Comparison of ENCODE assay signal across 19 cellular contexts in the genomic region with DNA sequence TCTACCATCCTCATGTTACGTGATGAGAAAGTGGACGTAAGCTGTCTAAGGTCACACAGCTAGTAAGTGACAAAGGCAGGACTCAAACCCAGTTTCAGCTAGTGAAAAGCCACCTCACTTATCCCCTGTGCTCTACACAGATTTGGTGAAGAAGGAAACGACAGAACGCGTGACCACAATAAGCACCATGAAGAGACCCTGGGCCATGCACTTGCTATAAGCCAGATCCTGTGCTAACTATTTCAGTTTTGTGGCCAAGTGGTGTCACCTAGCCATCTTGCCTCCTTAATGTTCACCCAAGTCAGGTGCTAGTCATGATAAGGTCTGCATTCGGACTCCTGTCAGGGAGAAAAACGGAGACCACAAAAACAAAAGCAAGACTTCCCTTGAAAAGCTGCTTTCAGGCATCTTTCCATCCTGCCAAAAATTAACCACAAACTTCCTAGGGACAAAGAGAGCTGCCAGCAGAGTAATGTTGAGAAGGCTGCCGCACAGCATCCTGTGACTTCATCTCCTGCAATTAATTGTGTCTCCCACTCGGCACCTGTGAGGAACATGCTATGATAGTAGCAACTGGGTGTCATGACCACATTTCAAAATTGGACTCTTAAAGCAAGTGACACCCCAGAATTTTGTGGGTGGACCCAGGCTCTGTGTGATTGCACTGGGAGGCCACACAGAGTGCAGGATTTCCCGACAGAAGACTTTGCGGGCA. TPM values are rescaled to one million over a fixed set of nuclear protein-coding genes. Genes with fewer than 3 reads are reported as not detected.
DNase-seq lines count a peak whose midpoint lies in the region; ATAC-seq, FAIRE-seq and TF ChIP-seq lines count a peak whose summit lies in the region.
"Had no signal": no experiment of that assay in that cellular context is flagged by ENCODE, and none has a peak within 500 bp of the region (broad histone marks: within the 10 kb centered on the region; RNA-seq: fewer than 3 reads in every experiment).

No MANE protein-coding gene starts in this region.

- DNase-seq in activated CD4-positive, alpha-beta T cell treated with anti-CD3 and anti-CD28 coated beads, Interleukin-2, amount 10 ng/mL, durations not matched to agents 7 days and 5 days: no peak
- DNase-seq in activated CD4-positive, alpha-beta T cell treated with anti-CD3 and anti-CD28 coated beads, Interleukin-2, amount 50 U/mL, for 4 hours: no peak
- DNase-seq in LHCN-M2 (ENCODE audit: low read depth) (peak; percentile 44), K562 (ENCODE audit: extremely low read depth in 1 of 4, low spot score in 3 of 4) (no peak), trophoblast cell (no peak), colonic mucosa (no peak), small intestine (no peak)
- DNase-seq: activated T-cell treated with anti-CD3 and anti-CD28 coated beads for 4 hours, amniotic stem cell, HCEC 1CT, mesenchymal stem cell, NCI-H2171 treated with DMSO at 0.1 percent for 48 hours, WERI-Rb-1 had no signal

- H3K27ac ChIP-seq in K562 (ENCODE audit: extremely low read depth, low read depth, low read length) (no peak overlapping the region), trophoblast cell (ENCODE audit: low read depth, low read length) (no peak overlapping the region), colonic mucosa (no peak overlapping the region), small intestine (ENCODE audit: low read depth in 1 of 2, low read length in 1 of 2) (peak overlapping the region in 1 of 2 donors; percentile 12)
- H3K27ac ChIP-seq: SJCRH30, suprapubic skin, WERI-Rb-1 had no signal

- no peak for TF ChIP-seq POLR2A in K562 (conservative IDR thresholded peaks at IDR 0.05)

- H2AK5ac ChIP-seq in trophoblast cell (ENCODE audit: low read length): no peak overlapping the region

- H4K8ac ChIP-seq in trophoblast cell (ENCODE audit: low read depth, low read length): no peak overlapping the region

- no peak overlapping the region for H3K23ac ChIP-seq in trophoblast cell (ENCODE audit: low read length)

- WGBS in K562 (ENCODE audit: insufficient coverage, low coverage, missing lambda C conversion rate): 27% methylated on average over 11 of the region's 11 CpGs
- WGBS in trophoblast cell (ENCODE audit: extremely low coverage, insufficient coverage, insufficient read length): no CpG with 5 or more reads among the region's 11 CpGs
- WGBS in small intestine, 3 donors: 76 to 84% (median 79%) methylated on average over 11 of the region's 11 CpGs

- H3K4me3 ChIP-seq in K562 (no peak overlapping the region), trophoblast cell (ENCODE audit: low read depth, low read length) (no peak overlapping the region), colonic mucosa (no peak overlapping the region), small intestine (ENCODE audit: low read depth in 1 of 2, low read length in 2 of 2) (no peak overlapping the region)
- H3K4me3 ChIP-seq: SJCRH30, suprapubic skin had no signal

- no peaks in the 10 kb centered on the region for H3K9me3 ChIP-seq in K562 (replicated peaks; ENCODE audit: control insufficient read depth, insufficient read depth, low read depth, low read length)
- H3K9me3 ChIP-seq in trophoblast cell (ENCODE audit: insufficient read depth, low read depth, low read length): no peaks in the 10 kb centered on the region
- H3K9me3 ChIP-seq in colonic mucosa: no peaks in the 10 kb centered on the region
- no peaks in the 10 kb centered on the region for H3K9me3 ChIP-seq in small intestine (ENCODE audit: control insufficient read depth, low read depth)
- H3K9me3 ChIP-seq: SJCRH30, suprapubic skin had no signal

- H2BK12ac ChIP-seq in trophoblast cell (ENCODE audit: low read length): no peak overlapping the region

- H3K4me1 Mint-ChIP-seq in activated CD4-positive, alpha-beta T cell treated with anti-CD3 and anti-CD28 coated beads, Interleukin-2, amount 10 ng/mL, durations not matched to agents 7 days and 5 days: peaks cover 63% of the 10 kb centered on the region

- H3K9me1 ChIP-seq in K562 (ENCODE audit: control insufficient read depth, insufficient read depth, low read length): peaks cover 4% of the 10 kb centered on the region

- H3K14ac ChIP-seq in trophoblast cell (ENCODE audit: low read length): no peak overlapping the region

- H3K27me3 ChIP-seq in K562 (ENCODE audit: control insufficient read depth in 2 of 2, insufficient read depth in 2 of 2, low read length in 2 of 2) (peaks cover 0 to 7% of the 10 kb centered on the region in 2 experiments; a peak in 2 of 5 replicates), trophoblast cell (ENCODE audit: insufficient read depth, low read length) (no peaks in the 10 kb centered on the region), colonic mucosa (no peaks in the 10 kb centered on the region), small intestine (ENCODE audit: control insufficient read depth in 2 of 2, insufficient read depth in 2 of 2, low read length in 2 of 2) (no peaks in the 10 kb centered on the region)
- H3K27me3 ChIP-seq: SJCRH30, suprapubic skin had no signal

- no peak overlapping the region for H3K18ac ChIP-seq in trophoblast cell (ENCODE audit: low read length)

- no TSS peak for BruUV-seq in K562 (replicated peaks; lab: Mats Ljungman, UMichigan)

- no peak overlapping the region for H3K4ac ChIP-seq in trophoblast cell (ENCODE audit: low read depth, low read length)

- no peaks in the 10 kb centered on the region for H4K20me1 ChIP-seq in K562 (replicated peaks; ENCODE audit: control insufficient read depth, insufficient read depth, low read length)

- H3K79me2 ChIP-seq in K562 (ENCODE audit: control insufficient read depth, insufficient read depth, low read length) (no peaks in the 10 kb centered on the region), trophoblast cell (ENCODE audit: control insufficient read depth, insufficient read depth, low read length, poor library complexity) (no peaks in the 10 kb centered on the region)

- H2BK120ac ChIP-seq in trophoblast cell (ENCODE audit: insufficient read depth, low read length, poor library complexity): no peak overlapping the region

- no peak for FAIRE-seq in K562 (lab: Jason Lieb, UNC)
- no peak for FAIRE-seq in small intestine (lab: Jason Lieb, UNC)
- FAIRE-seq: frontal cortex had no signal

- no peak overlapping the region for H3K4me3 Mint-ChIP-seq in activated CD4-positive, alpha-beta T cell treated with anti-CD3 and anti-CD28 coated beads, Interleukin-2, amount 10 ng/mL, durations not matched to agents 7 days and 5 days

- H4K91ac ChIP-seq in trophoblast cell (ENCODE audit: low read depth, low read length): peak overlapping the region; percentile 6

- no peak for TF ChIP-seq RAD21 in K562 (CRISPR knock-in tag; conservative IDR thresholded peaks at IDR 0.05 in 1 of 2, IDR thresholded peaks at IDR 0.05 in 1 of 2)

- H3K4me1 ChIP-seq in K562 (replicated peaks in 1 of 2; ENCODE audit: control insufficient read depth in 2 of 2, insufficient read depth in 2 of 2, low read length in 2 of 2) (peaks cover 3 to 28% of the 10 kb centered on the region in 2 experiments; a peak in 4 of 5 replicates), trophoblast cell (ENCODE audit: control insufficient read depth in 1 of 2, insufficient read depth in 2 of 2, low read length in 2 of 2) (peaks cover 10 to 22% of the 10 kb centered on the region in 2 experiments), colonic mucosa (no peaks in the 10 kb centered on the region), small intestine (ENCODE audit: control insufficient read depth in 2 of 2, insufficient read depth in 1 of 2, low read depth in 1 of 2, low read length in 1 of 2) (no peaks in the 10 kb centered on the region)
- H3K4me1 ChIP-seq: SJCRH30 had no signal

- ATAC-seq in K562: no peak
- no peak for ATAC-seq in activated CD4-positive, CD25-positive, alpha-beta regulatory T cell treated with anti-CD3 and anti-CD28 coated beads, Interleukin-2, amount 50 U/mL, for 24 hours

- CTCF ChIA-PET in activated CD4-positive, alpha-beta T cell treated with anti-CD3 and anti-CD28 coated beads, Interleukin-2, amount 10 ng/mL, durations not matched to agents 7 days and 5 days (lab: Charles Lee): interaction anchor here (1.0 to 2.0 kb wide), 2 partner anchors 8 to 11 kb away, joined by 3 to 6 read pairs; no protein-coding TSS in a partner anchor
- CTCF ChIA-PET in K562 (lab: Yijun Ruan, JAX; ENCODE audit: low intra/inter-chr PET ratio): interaction anchor here (0.6 kb wide), 1 partner anchor 25 kb away, joined by 4 read pairs; no protein-coding TSS in a partner anchor

- POLR2A ChIA-PET in activated CD4-positive, alpha-beta T cell treated with anti-CD3 and anti-CD28 coated beads, Interleukin-2, amount 10 ng/mL, durations not matched to agents 7 days and 5 days (lab: Charles Lee): interaction anchor here (0.9 kb wide), 1 partner anchor 9 kb away, joined by 3 read pairs; no protein-coding TSS in a partner anchor
- POLR2A ChIA-PET in K562 (lab: Yijun Ruan, JAX): no interaction called here

- H3K27ac Mint-ChIP-seq in activated CD4-positive, alpha-beta T cell treated with anti-CD3 and anti-CD28 coated beads, Interleukin-2, amount 10 ng/mL, durations not matched to agents 7 days and 5 days: peak overlapping the region; percentile 57

- H3K36me3 ChIP-seq in K562 (ENCODE audit: control insufficient read depth, insufficient read depth, low read length) (no peaks in the 10 kb centered on the region), trophoblast cell (ENCODE audit: control insufficient read depth in 1 of 2, insufficient read depth in 2 of 2, low read length in 2 of 2) (no peaks in the 10 kb centered on the region), colonic mucosa (no peaks in the 10 kb centered on the region), small intestine (ENCODE audit: control insufficient read depth in 2 of 2, insufficient read depth in 2 of 2, low read length in 2 of 2) (no peaks in the 10 kb centered on the region)
- H3K36me3 ChIP-seq: SJCRH30, suprapubic skin, WERI-Rb-1 had no signal

- in situ Hi-C loops in K562 (cut with MboI): loop anchor here (10.0 to 25.0 kb wide), 2 partner anchors 61 to 123 kb away; a partner anchor contains a TSS

- H3K36me3 Mint-ChIP-seq in activated CD4-positive, alpha-beta T cell treated with anti-CD3 and anti-CD28 coated beads, Interleukin-2, amount 10 ng/mL, durations not matched to agents 7 days and 5 days (ENCODE audit: low read depth): peaks cover 3% of the 10 kb centered on the region

- intact Hi-C loops in K562 (cut with micrococcal nuclease): loop anchor here (10.0 kb wide), 1 partner anchor 131 kb away; no protein-coding TSS in a partner anchor
- intact Hi-C loops in colonic mucosa (cut with DNase I): loop anchor here (10.0 kb wide), 1 partner anchor 121 kb away; a partner anchor contains a TSS

- peaks cover 6% of the 10 kb centered on the region for H3K27me3 Mint-ChIP-seq in activated CD4-positive, alpha-beta T cell treated with anti-CD3 and anti-CD28 coated beads, Interleukin-2, amount 10 ng/mL, durations not matched to agents 7 days and 5 days

- TF ChIP-seq EP300 in K562 (IDR thresholded peaks at IDR 0.05; ENCODE audit: low read length): no peak

- no peak overlapping the region for H2BK5ac ChIP-seq in trophoblast cell (ENCODE audit: low read depth, low read length, poor library complexity)

- H2AFZ ChIP-seq in K562 (ENCODE audit: low read depth, low read length) (peak overlapping the region; percentile 47; the same call in 1 of the 2 replicates), trophoblast cell (ENCODE audit: insufficient read depth, low read length, poor library complexity) (no peak overlapping the region)

- H3K9me3 Mint-ChIP-seq in activated CD4-positive, alpha-beta T cell treated with anti-CD3 and anti-CD28 coated beads, Interleukin-2, amount 10 ng/mL, durations not matched to agents 7 days and 5 days: peaks cover 2% of the 10 kb centered on the region

- no peak overlapping the region for H4K12ac ChIP-seq in trophoblast cell (ENCODE audit: low read depth, low read length)

- no peak overlapping the region for H3K9ac ChIP-seq in K562 (ENCODE audit: insufficient read depth in 1 of 2, low read depth in 2 of 2, low read length in 2 of 2)
- no peak overlapping the region for H3K9ac ChIP-seq in trophoblast cell (ENCODE audit: low read length)
- H3K9ac ChIP-seq in colonic mucosa (ENCODE audit: low read depth in 2 of 2, low read length in 2 of 2): no peak overlapping the region

- TF ChIP-seq CTCF in K562 (IDR thresholded peaks at IDR 0.05 in 2 of 3, conservative IDR thresholded peaks at IDR 0.05 in 1 of 3; ENCODE audit: insufficient read depth in 2 of 3, low read depth in 1 of 3, low read length in 3 of 3) (no peak), colonic mucosa (IDR thresholded peaks at IDR 0.05) (no peak)

- no peaks in the 10 kb centered on the region for H3K79me1 ChIP-seq in trophoblast cell (ENCODE audit: low read length)

- H3K4me2 ChIP-seq in K562 (ENCODE audit: insufficient read depth, low read length): no peak overlapping the region
- no peak overlapping the region for H3K4me2 ChIP-seq in trophoblast cell (ENCODE audit: low read length)

RNA-seq across cellular contexts. Expression of a gene that starts 8.8 kb away (rescaled TPM):
- total RNA-seq in activated CD4-positive, alpha-beta T cell treated with anti-CD3 and anti-CD28 coated beads, Interleukin-2, amount 10 ng/mL, durations not matched to agents 7 days and 5 days: 10 to 100 TPM; 52.6 to 55.7 TPM
- total RNA-seq in LHCN-M2 (2014; rRNA removed): 54.4 and 60.5 TPM in 2 replicates
- polyA plus RNA-seq in LHCN-M2 (2012): 32.4 TPM
- total RNA-seq in K562 (2011; cell fraction: chromatin; rRNA removed; ENCODE audit: low replicate concordance): 10.7 and 16.7 TPM in 2 replicates
- 9.7 and 12.8 TPM in 2 replicates for total RNA-seq in K562 (2011; cell fraction: nucleolus; rRNA removed)
- 11.2 and 19.3 TPM in 2 replicates for total RNA-seq in K562 (2011; cell fraction: nucleoplasm; rRNA removed)
- 11.2 and 13.1 TPM in 2 replicates for total RNA-seq in K562 (2014; rRNA removed)
- 6.7 and 6.8 TPM in 2 replicates for total RNA-seq in K562 (2014; rRNA removed; fragmentation: Illumina TruSeq; extraction: Trizol)
- total RNA-seq in K562 (2015; rRNA removed; fragmentation: Illumina TruSeq; extraction: Trizol): 6.7 and 8.2 TPM in 2 replicates
- 11.1 and 12.0 TPM in 2 replicates for total RNA-seq in K562 (2021)
- 18.6 and 21.2 TPM in 2 replicates for polyA plus RNA-seq in K562 (2011; rRNA removed)
- polyA plus RNA-seq in K562 (2011; cell fraction: cytosol; rRNA removed): 17.5 and 23.3 TPM in 2 replicates
- polyA plus RNA-seq in K562 (2011; cell fraction: nucleus; rRNA removed): 16.3 and 21.7 TPM in 2 replicates
- polyA plus RNA-seq in K562 (2012): 15.3 and 27.2 TPM in 2 replicates
- 11.6 and 15.4 TPM in 2 replicates for polyA plus RNA-seq in K562 (2014; fragmentation: Illumina TruSeq; extraction: Trizol)
- 1 to 10 TPM; 2.0 to 2.2 TPM for polyA plus RNA-seq in K562 (2014; fragmentation: Nextera tagmentation; extraction: Ambion mirVana)
- polyA plus RNA-seq in K562 (2014; rRNA removed): 8.6 and 10.4 TPM in 2 replicates
- polyA minus RNA-seq in K562 (2011; rRNA and poly(A)+ RNA removed): 13.9 and 16.8 TPM in 2 replicates
- polyA minus RNA-seq in K562 (2011; cell fraction: cytosol; rRNA and poly(A)+ RNA removed): 9.7 and 15.1 TPM in 2 replicates
- 6.3 and 8.4 TPM in 2 replicates for polyA minus RNA-seq in K562 (2011; cell fraction: nucleus; rRNA and poly(A)+ RNA removed)
- polyA plus RNA-seq in trophoblast cell (2013): 72.3 and 73.8 TPM in 2 replicates
- total RNA-seq in colonic mucosa: 10 to 100 TPM; 23.9 to 32.5 TPM
- 10 to 100 TPM; 21.7 to 41.1 (median 31.3) TPM for polyA plus RNA-seq in small intestine

RNA-seq across cellular contexts. Expression of a gene that starts 26.9 kb away (rescaled TPM):
- 10 to 100 TPM; 33.2 to 37.2 TPM for total RNA-seq in activated CD4-positive, alpha-beta T cell treated with anti-CD3 and anti-CD28 coated beads, Interleukin-2, amount 10 ng/mL, durations not matched to agents 7 days and 5 days
- total RNA-seq in LHCN-M2 (2014; rRNA removed) (8.7 and 19.0 TPM in 2 replicates), K562 (2014; rRNA removed) (14.4 and 16.7 TPM in 2 replicates), K562 (2014; rRNA removed; fragmentation: Illumina TruSeq; extraction: Trizol) (18.0 and 18.1 TPM in 2 replicates), K562 (2015; rRNA removed; fragmentation: Illumina TruSeq; extraction: Trizol) (20.8 and 21.6 TPM in 2 replicates), K562 (2021) (20.9 and 23.0 TPM in 2 replicates), colonic mucosa (10 to 100 TPM; 27.1 to 30.9 TPM)
- polyA plus RNA-seq in LHCN-M2 (2012): 17.1 TPM
- total RNA-seq in K562 (2011; cell fraction: chromatin; rRNA removed; ENCODE audit: low replicate concordance): 15.2 and 24.3 TPM in 2 replicates
- 14.3 and 19.2 TPM in 2 replicates for total RNA-seq in K562 (2011; cell fraction: nucleolus; rRNA removed)
- 14.2 and 19.9 TPM in 2 replicates for total RNA-seq in K562 (2011; cell fraction: nucleoplasm; rRNA removed)
- polyA plus RNA-seq in K562 (2011; rRNA removed) (25.6 and 32.9 TPM in 2 replicates), K562 (2014; fragmentation: Illumina TruSeq; extraction: Trizol) (19.5 and 20.7 TPM in 2 replicates), K562 (2014; fragmentation: Nextera tagmentation; extraction: Ambion mirVana) (10 to 100 TPM in 1 of 2 experiments, 1 to 10 TPM in 1; 6.3 to 12.2 TPM), K562 (2014; rRNA removed) (17.5 and 18.2 TPM in 2 replicates), small intestine (10 to 100 TPM; 21.5 to 30.6 (median 28.9) TPM)
- 15.7 and 19.0 TPM in 2 replicates for polyA plus RNA-seq in K562 (2011; cell fraction: cytosol; rRNA removed)
- polyA plus RNA-seq in K562 (2011; cell fraction: nucleus; rRNA removed): 21.4 and 23.6 TPM in 2 replicates
- polyA plus RNA-seq in K562 (2012): 22.8 and 26.0 TPM in 2 replicates
- 11.3 and 12.2 TPM in 2 replicates for polyA minus RNA-seq in K562 (2011; rRNA and poly(A)+ RNA removed)
- polyA minus RNA-seq in K562 (2011; cell fraction: cytosol; rRNA and poly(A)+ RNA removed): 8.0 and 8.7 TPM in 2 replicates
- polyA minus RNA-seq in K562 (2011; cell fraction: nucleus; rRNA and poly(A)+ RNA removed): 16.7 and 24.5 TPM in 2 replicates
- 6.6 and 7.0 TPM in 2 replicates for polyA plus RNA-seq in trophoblast cell (2013)

RNA-seq across cellular contexts. Expression of a gene that starts 35.9 kb away (rescaled TPM):
- not detected for total RNA-seq in activated CD4-positive, alpha-beta T cell treated with anti-CD3 and anti-CD28 coated beads, Interleukin-2, amount 10 ng/mL, durations not matched to agents 7 days and 5 days
- total RNA-seq in LHCN-M2 (2014; rRNA removed) (not detected in 2 replicates), K562 (2014; rRNA removed) (not detected in 2 replicates), K562 (2014; rRNA removed; fragmentation: Illumina TruSeq; extraction: Trizol) (not detected in 2 replicates), K562 (2015; rRNA removed; fragmentation: Illumina TruSeq; extraction: Trizol) (not detected in 2 replicates), K562 (2021) (not detected in 2 replicates), colonic mucosa (not detected)
- not detected for polyA plus RNA-seq in LHCN-M2 (2012)
- not detected in 2 replicates for total RNA-seq in K562 (2011; cell fraction: chromatin; rRNA removed; ENCODE audit: low replicate concordance)
- not detected in 2 replicates for total RNA-seq in K562 (2011; cell fraction: nucleolus; rRNA removed)
- total RNA-seq in K562 (2011; cell fraction: nucleoplasm; rRNA removed): not detected in 2 replicates
- polyA plus RNA-seq in K562 (2011; rRNA removed) (0.10 TPM in 1 of 2 replicates, not detected in the other), K562 (2014; fragmentation: Illumina TruSeq; extraction: Trizol) (not detected in 2 replicates), K562 (2014; fragmentation: Nextera tagmentation; extraction: Ambion mirVana) (under 1 TPM in 1 of 2 experiments, not detected in 1; 0.08 TPM), K562 (2014; rRNA removed) (not detected in 2 replicates), small intestine (not detected)
- polyA plus RNA-seq in K562 (2011; cell fraction: cytosol; rRNA removed): not detected in 2 replicates
- polyA plus RNA-seq in K562 (2011; cell fraction: nucleus; rRNA removed): 0.10 TPM in 1 of 2 replicates, not detected in the other
- 0.07 and 0.15 TPM in 2 replicates for polyA plus RNA-seq in K562 (2012)
- polyA minus RNA-seq in K562 (2011; rRNA and poly(A)+ RNA removed): not detected in 2 replicates
- not detected in 2 replicates for polyA minus RNA-seq in K562 (2011; cell fraction: cytosol; rRNA and poly(A)+ RNA removed)
- polyA minus RNA-seq in K562 (2011; cell fraction: nucleus; rRNA and poly(A)+ RNA removed): not detected in 2 replicates
- polyA plus RNA-seq in trophoblast cell (2013): not detected in 2 replicates
- total RNA-seq: A673, frontal cortex, osteocyte, SJCRH30, suprapubic skin had no signal
